18 cellular contexts compared by ENCODE assay signal in the genomic region with DNA sequence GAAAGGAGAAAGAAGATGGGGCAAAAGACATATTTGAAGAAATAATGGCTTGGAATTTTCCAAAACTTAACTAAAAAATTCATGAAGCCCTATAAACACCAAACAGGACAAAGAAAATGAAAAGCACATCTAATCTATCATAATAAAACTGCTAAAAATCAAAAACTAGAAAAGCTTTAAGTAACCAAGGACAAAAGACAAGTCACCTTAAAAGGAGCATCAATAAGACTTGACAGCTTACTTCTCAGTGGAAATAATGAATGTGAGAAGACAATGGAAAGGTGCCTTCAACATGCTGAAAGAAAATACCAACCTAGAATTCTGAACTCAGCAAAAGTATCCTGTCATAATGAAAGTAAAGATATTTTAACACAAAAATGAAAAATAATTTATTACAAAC.
"Had no signal": no experiment of that assay in that cellular context is flagged by ENCODE, and none has a peak within 500 bp of the region (broad histone marks: within the 10 kb centered on the region; RNA-seq: fewer than 3 reads in every experiment).

No MANE protein-coding gene starts in this region.

- H3K4me3 ChIP-seq: adrenal gland, esophagus muscularis mucosa, heart right ventricle, spleen, thoracic aorta, upper lobe of right lung had no signal

- H3K27ac ChIP-seq: adrenal gland, esophagus muscularis mucosa, heart right ventricle, spleen, thoracic aorta, upper lobe of right lung, WERI-Rb-1 had no signal

- FAIRE-seq: bronchial epithelial cell, endothelial cell of umbilical vein had no signal

- DNase-seq: activated CD4-positive, alpha-beta T cell treated with anti-CD3 and anti-CD28 coated beads, Interleukin-2, amount 50 U/mL, for 4 hours; activated gamma-delta T cell; adrenal gland; effector memory CD4-positive, alpha-beta T cell; heart right ventricle; left ventricle myocardium superior; occipital lobe; posterior cingulate gyrus; spleen; stimulated activated CD4-positive, alpha-beta T cell treated with anti-CD3 and anti-CD28 coated beads, Interleukin-4, amount 100 ng/mL, for 4 hours; upper lobe of right lung; WERI-Rb-1 had no signal

- H3K27me3 ChIP-seq: adrenal gland, esophagus muscularis mucosa, heart right ventricle, upper lobe of right lung had no signal

- H3K4me3 Mint-ChIP-seq: activated naive CD4-positive, alpha-beta T cell treated with anti-CD3 and anti-CD28 coated beads, Interleukin-2, amount 50 U/mL, for 24 hours; stimulated activated memory B cell treated with anti-CD40 and anti-IgM and Interleukin-4, amounts not matched to agents 10 μg/mL and 1 μg/mL and 100 μg/mL, for 72 hours had no signal

- ATAC-seq: heart right ventricle; left ventricle myocardium superior; stimulated activated memory B cell treated with anti-CD40 and anti-IgM and Interleukin-4, amounts not matched to agents 10 μg/mL and 1 μg/mL and 100 μg/mL, for 72 hours; upper lobe of right lung had no signal

- H3K4me1 Mint-ChIP-seq: stimulated activated memory B cell treated with anti-CD40 and anti-IgM and Interleukin-4, amounts not matched to agents 10 μg/mL and 1 μg/mL and 100 μg/mL, for 72 hours had no signal

- H3K27ac Mint-ChIP-seq: activated naive CD4-positive, alpha-beta T cell treated with anti-CD3 and anti-CD28 coated beads, Interleukin-2, amount 50 U/mL, for 24 hours; stimulated activated memory B cell treated with anti-CD40 and anti-IgM and Interleukin-4, amounts not matched to agents 10 μg/mL and 1 μg/mL and 100 μg/mL, for 72 hours had no signal

- H3K27me3 Mint-ChIP-seq: stimulated activated memory B cell treated with anti-CD40 and anti-IgM and Interleukin-4, amounts not matched to agents 10 μg/mL and 1 μg/mL and 100 μg/mL, for 72 hours had no signal
